In the genomic region with DNA sequence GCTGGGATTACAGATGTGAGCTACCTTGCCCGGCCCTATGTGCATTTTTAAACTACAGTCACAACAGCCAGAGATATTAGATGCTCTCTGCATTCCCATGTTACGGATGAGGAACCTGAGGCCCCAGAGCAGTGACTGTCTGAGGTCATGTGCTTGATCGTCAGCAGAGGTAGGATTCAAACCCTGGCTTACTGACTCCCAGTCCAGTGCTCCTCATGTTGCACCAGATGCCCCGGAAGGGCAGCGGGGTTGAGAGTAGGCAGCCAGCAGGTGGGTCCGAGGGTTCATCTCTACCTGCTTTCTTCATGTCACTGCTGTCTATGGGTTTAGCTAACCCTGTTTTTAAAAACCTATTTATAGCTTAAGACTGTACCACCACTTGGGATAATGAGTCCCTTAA, we compare ENCODE assay signal across 1 cellular context.
A peak's percentile ranks its signal among the peaks of the same experiment; 100 is the strongest.
TF ChIP-seq lines count a peak whose summit lies in the region.

No MANE protein-coding gene starts in this region.

TF ChIP-seq in HepG2, 621 proteins besides CTCF, POLR2A, EP300 and RAD21:
- no peak for TF ChIP-seq EED (CRISPR knock-in tag; IDR thresholded peaks at IDR 0.05)
- TF ChIP-seq SMYD3 (CRISPR knock-in tag; IDR thresholded peaks at IDR 0.05): no peak
- TF ChIP-seq ZNF691 (CRISPR knock-in tag; IDR thresholded peaks at IDR 0.05; ENCODE audit: borderline replicate concordance, low read depth): peak; percentile 87; the same call in 1 of the 2 replicates
